Comparison of ENCODE assay signal across 18 cellular contexts in the genomic region with DNA sequence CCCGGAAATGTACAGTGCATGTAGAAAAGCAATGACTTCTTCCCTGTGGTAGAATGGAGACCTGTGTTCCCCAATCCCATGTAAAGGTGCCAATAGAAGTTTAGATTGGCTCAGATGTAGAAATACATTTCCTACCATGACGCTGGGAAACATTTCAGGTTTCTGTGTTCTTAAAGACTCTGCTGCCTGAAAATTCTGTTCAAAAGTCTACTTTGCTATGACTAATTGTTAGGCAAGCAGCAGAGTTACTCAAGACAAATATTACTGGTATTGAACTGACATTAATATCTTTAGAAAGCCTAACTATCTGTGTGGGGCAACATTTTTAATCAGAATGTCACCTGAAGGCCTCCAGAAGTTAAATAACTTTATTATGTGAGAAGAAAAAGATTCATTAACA.
A peak's percentile ranks its signal among the peaks of the same experiment; 100 is the strongest.
DNase-seq lines count a peak whose midpoint lies in the region; ATAC-seq, FAIRE-seq and TF ChIP-seq lines count a peak whose summit lies in the region.
"Had no signal": no experiment of that assay in that cellular context is flagged by ENCODE, and none has a peak within 500 bp of the region (broad histone marks: within the 10 kb centered on the region; RNA-seq: fewer than 3 reads in every experiment).

No MANE protein-coding gene starts in this region.

- no peak for TF ChIP-seq POLR2A in A549 (IDR thresholded peaks at IDR 0.05; ENCODE audit: low read length)

- H3K4me1 ChIP-seq in A549: peaks cover 26% of the 10 kb centered on the region

- H3K27ac ChIP-seq in A549: peak overlapping the region; percentile 80 to 84
- no peak overlapping the region for H3K27ac ChIP-seq in caudate nucleus (ENCODE audit: low read depth, low read length)
- no peak overlapping the region for H3K27ac ChIP-seq in substantia nigra (ENCODE audit: low read depth, low read length, poor library complexity, severe bottlenecking)
- H3K27ac ChIP-seq: brain microvascular endothelial cell had no signal

- TF ChIP-seq RAD21 in A549 (conservative IDR thresholded peaks at IDR 0.05 in 1 of 2, IDR thresholded peaks at IDR 0.05 in 1 of 2): peak in 1 of 2 experiments; percentile 43; a peak in 2 of 5 replicates

- peak; percentile 37; a peak in 2 of 5 replicates for TF ChIP-seq EP300 in A549 (IDR thresholded peaks at IDR 0.05)

- H3K9me3 ChIP-seq in A549: 0 out of 3 replicates have a peak, but pooled peaks cover 3% of the 10 kb centered on the region

- WGBS in A549 (ENCODE audit: missing lambda C conversion rate): 14% methylated on average over 2 of the region's 2 CpGs

- H3K4me2 ChIP-seq in A549: peak overlapping the region; percentile 69

- ATAC-seq in A549 (peak; percentile 54 to 81; a peak in 5 of 6 replicates), left lobe of liver (peak; percentile 65)
- ATAC-seq: left cardiac atrium had no signal

- TF ChIP-seq CTCF in A549 (IDR thresholded peaks at IDR 0.05): no peak
- no peak for TF ChIP-seq CTCF in LNCaP clone FGC (IDR thresholded peaks at IDR 0.05; ENCODE audit: control insufficient read depth, extremely low read depth, insufficient read depth)
- TF ChIP-seq CTCF in epithelial cell of esophagus (IDR thresholded peaks at IDR 0.05; ENCODE audit: insufficient read depth, low read depth, low read length, missing control alignments): no peak
- no peak for TF ChIP-seq CTCF in D721Med (IDR thresholded peaks at IDR 0.05; ENCODE audit: insufficient read depth, missing control alignments)

- DNase-seq in A549 (ENCODE audit: low read depth in 1 of 2, low spot score in 1 of 2): peak in 1 of 2 experiments; percentile 49
- DNase-seq in LNCaP clone FGC (ENCODE audit: low read depth): peak; percentile 19
- DNase-seq in epithelial cell of esophagus (ENCODE audit: low read depth): peak; percentile 89
- DNase-seq in left lobe of liver (ENCODE audit: low spot score): no peak
- no peak for DNase-seq in activated CD4-positive, alpha-beta T cell treated with anti-CD3 and anti-CD28 coated beads for 4 hours
- DNase-seq in caudate nucleus (lab: John Stamatoyannopoulos, UW): no peak
- DNase-seq in substantia nigra (lab: John Stamatoyannopoulos, UW): no peak
- no peak for DNase-seq in D721Med (ENCODE audit: insufficient read length, low spot score)
- DNase-seq: activated naive CD4-positive, alpha-beta T cell treated with Interleukin-2 at 50 U/mL for 16 hours; brain microvascular endothelial cell; CD4-positive, alpha-beta T cell; DMS79 treated with DMSO at 0.1 percent for 48 hours; foreskin melanocyte; left cardiac atrium; NCI-H187; NK-92 treated with Interleukin-12 subunit alpha and Interleukin-12 subunit beta, amount 100 ng/mL, for 24 hours; stimulated activated CD4-positive, alpha-beta T cell treated with anti-CD3 and anti-CD28 coated beads, Interleukin-12 subunit alpha, Interleukin-12 subunit beta, amount 100 ng/mL, for 4 hours had no signal

- FAIRE-seq in A549 (lab: Jason Lieb, UNC) (no peak), D721Med (lab: Jason Lieb, UNC) (no peak)
- FAIRE-seq: A204.1 had no signal

- no peak overlapping the region for H3K4me3 ChIP-seq in A549
- no peak overlapping the region for H3K4me3 ChIP-seq in LNCaP clone FGC (ENCODE audit: low read depth, low read length)
- no peak overlapping the region for H3K4me3 ChIP-seq in epithelial cell of esophagus (ENCODE audit: low read length)

- POLR2A ChIA-PET in A549 (lab: Yijun Ruan, JAX): no interaction called here

- CTCF ChIA-PET in A549 (lab: Yijun Ruan, JAX): no interaction called here

TF ChIP-seq in A549, 52 proteins besides CTCF, POLR2A, EP300 and RAD21:
- TF ChIP-seq FOSB (CRISPR knock-in tag; IDR thresholded peaks at IDR 0.05) (no peak), JUNB (IDR thresholded peaks at IDR 0.05) (peak; percentile 85), ZSCAN20 (CRISPR knock-in tag; IDR thresholded peaks at IDR 0.05) (no peak), ESRRA (IDR thresholded peaks at IDR 0.05; ENCODE audit: borderline replicate concordance, low read length) (no peak), ZFP36 (IDR thresholded peaks at IDR 0.05; ENCODE audit: borderline replicate concordance, partially characterized antibody) (no peak), FOSL2 (IDR thresholded peaks at IDR 0.05) (peak; percentile 83), FOSL2 (CRISPR knock-in tag; IDR thresholded peaks at IDR 0.05) (peak; percentile 83), ZNF302 (CRISPR knock-in tag; IDR thresholded peaks at IDR 0.05) (no peak), SMC3 (IDR thresholded peaks at IDR 0.05) (peak; percentile 42; the same call in 1 of the 3 replicates), GATA3 (IDR thresholded peaks at IDR 0.05; ENCODE audit: borderline replicate concordance) (peak; percentile 64; the same call in 1 of the 2 replicates), RNF2 (IDR thresholded peaks at IDR 0.05; ENCODE audit: borderline replicate concordance, low read depth) (no peak), JUN (IDR thresholded peaks at IDR 0.05) (peak; percentile 29 to 71; a peak in 1 of 5 replicates), CEBPB (IDR thresholded peaks at IDR 0.05) (peak; percentile 83 to 91), HDAC2 (IDR thresholded peaks at IDR 0.05) (no peak)
- TF ChIP-seq, protein P1, sequence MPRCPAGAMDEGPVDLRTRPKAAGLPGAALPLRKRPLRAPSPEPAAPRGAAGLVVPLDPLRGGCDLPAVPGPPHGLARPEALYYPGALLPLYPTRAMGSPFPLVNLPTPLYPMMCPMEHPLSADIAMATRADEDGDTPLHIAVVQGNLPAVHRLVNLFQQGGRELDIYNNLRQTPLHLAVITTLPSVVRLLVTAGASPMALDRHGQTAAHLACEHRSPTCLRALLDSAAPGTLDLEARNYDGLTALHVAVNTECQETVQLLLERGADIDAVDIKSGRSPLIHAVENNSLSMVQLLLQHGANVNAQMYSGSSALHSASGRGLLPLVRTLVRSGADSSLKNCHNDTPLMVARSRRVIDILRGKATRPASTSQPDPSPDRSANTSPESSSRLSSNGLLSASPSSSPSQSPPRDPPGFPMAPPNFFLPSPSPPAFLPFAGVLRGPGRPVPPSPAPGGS (IDR thresholded peaks at IDR 0.05): peak; percentile 56; the same call in 1 of the 3 replicates
- TF ChIP-seq, protein P2, sequence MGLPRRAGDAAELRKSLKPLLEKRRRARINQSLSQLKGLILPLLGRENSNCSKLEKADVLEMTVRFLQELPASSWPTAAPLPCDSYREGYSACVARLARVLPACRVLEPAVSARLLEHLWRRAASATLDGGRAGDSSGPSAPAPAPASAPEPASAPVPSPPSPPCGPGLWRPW (IDR thresholded peaks at IDR 0.05): peak; percentile 41; the same call in 1 of the 2 replicates
- TF ChIP-seq, protein P3, sequence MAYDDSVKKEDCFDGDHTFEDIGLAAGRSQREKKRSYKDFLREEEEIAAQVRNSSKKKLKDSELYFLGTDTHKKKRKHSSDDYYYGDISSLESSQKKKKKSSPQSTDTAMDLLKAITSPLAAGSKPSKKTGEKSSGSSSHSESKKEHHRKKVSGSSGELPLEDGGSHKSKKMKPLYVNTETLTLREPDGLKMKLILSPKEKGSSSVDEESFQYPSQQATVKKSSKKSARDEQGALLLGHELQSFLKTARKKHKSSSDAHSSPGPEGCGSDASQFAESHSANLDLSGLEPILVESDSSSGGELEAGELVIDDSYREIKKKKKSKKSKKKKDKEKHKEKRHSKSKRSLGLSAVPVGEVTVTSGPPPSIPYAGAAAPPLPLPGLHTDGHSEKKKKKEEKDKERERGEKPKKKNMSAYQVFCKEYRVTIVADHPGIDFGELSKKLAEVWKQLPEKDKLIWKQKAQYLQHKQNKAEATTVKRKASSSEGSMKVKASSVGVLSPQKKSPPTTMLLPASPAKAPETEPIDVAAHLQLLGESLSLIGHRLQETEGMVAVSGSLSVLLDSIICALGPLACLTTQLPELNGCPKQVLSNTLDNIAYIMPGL (CRISPR knock-in tag; IDR thresholded peaks at IDR 0.05; ENCODE audit: borderline replicate concordance): no peak
- TF ChIP-seq, protein P4, sequence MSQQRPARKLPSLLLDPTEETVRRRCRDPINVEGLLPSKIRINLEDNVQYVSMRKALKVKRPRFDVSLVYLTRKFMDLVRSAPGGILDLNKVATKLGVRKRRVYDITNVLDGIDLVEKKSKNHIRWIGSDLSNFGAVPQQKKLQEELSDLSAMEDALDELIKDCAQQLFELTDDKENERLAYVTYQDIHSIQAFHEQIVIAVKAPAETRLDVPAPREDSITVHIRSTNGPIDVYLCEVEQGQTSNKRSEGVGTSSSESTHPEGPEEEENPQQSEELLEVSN (IDR thresholded peaks at IDR 0.05; ENCODE audit: borderline replicate concordance, low read depth): no peak
- TF ChIP-seq, protein P5, sequence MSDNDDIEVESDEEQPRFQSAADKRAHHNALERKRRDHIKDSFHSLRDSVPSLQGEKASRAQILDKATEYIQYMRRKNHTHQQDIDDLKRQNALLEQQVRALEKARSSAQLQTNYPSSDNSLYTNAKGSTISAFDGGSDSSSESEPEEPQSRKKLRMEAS (IDR thresholded peaks at IDR 0.05): peak; percentile 34; the same call in 1 of the 2 replicates
- TF ChIP-seq, protein P6, sequence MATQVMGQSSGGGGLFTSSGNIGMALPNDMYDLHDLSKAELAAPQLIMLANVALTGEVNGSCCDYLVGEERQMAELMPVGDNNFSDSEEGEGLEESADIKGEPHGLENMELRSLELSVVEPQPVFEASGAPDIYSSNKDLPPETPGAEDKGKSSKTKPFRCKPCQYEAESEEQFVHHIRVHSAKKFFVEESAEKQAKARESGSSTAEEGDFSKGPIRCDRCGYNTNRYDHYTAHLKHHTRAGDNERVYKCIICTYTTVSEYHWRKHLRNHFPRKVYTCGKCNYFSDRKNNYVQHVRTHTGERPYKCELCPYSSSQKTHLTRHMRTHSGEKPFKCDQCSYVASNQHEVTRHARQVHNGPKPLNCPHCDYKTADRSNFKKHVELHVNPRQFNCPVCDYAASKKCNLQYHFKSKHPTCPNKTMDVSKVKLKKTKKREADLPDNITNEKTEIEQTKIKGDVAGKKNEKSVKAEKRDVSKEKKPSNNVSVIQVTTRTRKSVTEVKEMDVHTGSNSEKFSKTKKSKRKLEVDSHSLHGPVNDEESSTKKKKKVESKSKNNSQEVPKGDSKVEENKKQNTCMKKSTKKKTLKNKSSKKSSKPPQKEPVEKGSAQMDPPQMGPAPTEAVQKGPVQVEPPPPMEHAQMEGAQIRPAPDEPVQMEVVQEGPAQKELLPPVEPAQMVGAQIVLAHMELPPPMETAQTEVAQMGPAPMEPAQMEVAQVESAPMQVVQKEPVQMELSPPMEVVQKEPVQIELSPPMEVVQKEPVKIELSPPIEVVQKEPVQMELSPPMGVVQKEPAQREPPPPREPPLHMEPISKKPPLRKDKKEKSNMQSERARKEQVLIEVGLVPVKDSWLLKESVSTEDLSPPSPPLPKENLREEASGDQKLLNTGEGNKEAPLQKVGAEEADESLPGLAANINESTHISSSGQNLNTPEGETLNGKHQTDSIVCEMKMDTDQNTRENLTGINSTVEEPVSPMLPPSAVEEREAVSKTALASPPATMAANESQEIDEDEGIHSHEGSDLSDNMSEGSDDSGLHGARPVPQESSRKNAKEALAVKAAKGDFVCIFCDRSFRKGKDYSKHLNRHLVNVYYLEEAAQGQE (IDR thresholded peaks at IDR 0.05): no peak

Comparison
In these comparisons a context has a peak if more than half of its experiments do, and no peak if none do; other contexts are left out.
1. DNase-seq: peak in LNCaP clone FGC (single experiment) and epithelial cell of esophagus (single experiment); none in left lobe of liver (single experiment), activated CD4-positive, alpha-beta T cell treated with anti-CD3 and anti-CD28 coated beads for 4 hours (0 of 2), caudate nucleus (0 of 61), substantia nigra (0 of 49) and D721Med (single experiment).
2. H3K27ac ChIP-seq: peak in A549 (2 of 2); none in caudate nucleus (single experiment) and substantia nigra (single experiment).